Comparison of ENCODE assay signal across 21 cellular contexts in genomic region chr5:168471785-168472184, GRCh38. TPM values are rescaled to one million over a fixed set of nuclear protein-coding genes. Genes with fewer than 3 reads are reported as not detected.
DNase-seq lines count a peak whose midpoint lies in the region; ATAC-seq and TF ChIP-seq lines count a peak whose summit lies in the region.
"Had no signal": no experiment of that assay in that cellular context is flagged by ENCODE, and none has a peak within 500 bp of the region (broad histone marks: within the 10 kb centered on the region; RNA-seq: fewer than 3 reads in every experiment).

No MANE protein-coding gene starts in this region.

- intact Hi-C loops in colonic mucosa (cut with DNase I) = no loop called here

- H3K9me3 Mint-ChIP-seq in stimulated activated effector memory CD8-positive, alpha-beta T cell treated with anti-CD3 and anti-CD28 coated beads, Interleukin-12 subunit alpha, Interleukin-12 subunit beta, amount 100 ng/mL, for 72 hours = no peaks in the 10 kb centered on the region
- H3K9me3 Mint-ChIP-seq: activated CD4-positive, alpha-beta T cell treated with anti-CD3 and anti-CD28 coated beads, Interleukin-2, amount 10 ng/mL, durations not matched to agents 24 days and 14 days; CD8-positive, alpha-beta memory T cell; stimulated activated naive CD8-positive, alpha-beta T cell treated with anti-CD3 and anti-CD28 coated beads, Interleukin-15, Interleukin-2, amounts not matched to agents 100 ng/mL and 50 ng/mL, for 24 hours; type B pancreatic cell had no signal

- H3K4me3 Mint-ChIP-seq in stimulated activated effector memory CD8-positive, alpha-beta T cell treated with anti-CD3 and anti-CD28 coated beads, Interleukin-12 subunit alpha, Interleukin-12 subunit beta, amount 100 ng/mL, for 72 hours = no peak overlapping the region
- H3K4me3 Mint-ChIP-seq: activated CD4-positive, alpha-beta T cell treated with anti-CD3 and anti-CD28 coated beads, Interleukin-2, amount 10 ng/mL, durations not matched to agents 24 days and 14 days; CD8-positive, alpha-beta memory T cell; stimulated activated naive CD8-positive, alpha-beta T cell treated with anti-CD3 and anti-CD28 coated beads, Interleukin-15, Interleukin-2, amounts not matched to agents 100 ng/mL and 50 ng/mL, for 24 hours; type B pancreatic cell had no signal

- H3K36me3 Mint-ChIP-seq in stimulated activated effector memory CD8-positive, alpha-beta T cell treated with anti-CD3 and anti-CD28 coated beads, Interleukin-12 subunit alpha, Interleukin-12 subunit beta, amount 100 ng/mL, for 72 hours = no peaks in the 10 kb centered on the region
- H3K36me3 Mint-ChIP-seq: CD8-positive, alpha-beta memory T cell had no signal

- no peaks in the 10 kb centered on the region for H3K4me1 ChIP-seq in colonic mucosa
- H3K4me1 ChIP-seq: right atrium auricular region had no signal

- H3K27ac ChIP-seq in colonic mucosa = no peak overlapping the region
- H3K27ac ChIP-seq: coronary artery, right atrium auricular region had no signal

- DNase-seq in AG08395 (ENCODE audit: low spot score) (peak; percentile 62), HS-5 (ENCODE audit: low read depth) (peak; percentile 58), astrocyte of the hippocampus (ENCODE audit: low read depth, low spot score) (peak; percentile 37), iris pigment epithelial cell (ENCODE audit: low read depth) (peak; percentile 19), NCI-H146 (lab: John Stamatoyannopoulos, UW) (no peak), colonic mucosa (no peak)
- DNase-seq in stimulated activated effector memory CD8-positive, alpha-beta T cell treated with anti-CD3 and anti-CD28 coated beads, Interleukin-12 subunit alpha, Interleukin-12 subunit beta, amount 100 ng/mL, for 72 hours (ENCODE audit: low spot score in 2 of 2) = no peak
- DNase-seq: activated CD4-positive, alpha-beta T cell treated with anti-CD3 and anti-CD28 coated beads, Interleukin-2, amount 10 ng/mL, durations not matched to agents 24 days and 14 days; activated gamma-delta T cell treated with Interleukin-2 at 50 U/mL for 16 hours; CD8-positive, alpha-beta memory T cell; H7; left ventricle myocardium superior; NCI-H1436; NCI-H2171 treated with DMSO at 0.1 percent for 48 hours; NCI-H82; nucleus accumbens had no signal

- H3K9ac ChIP-seq in colonic mucosa (ENCODE audit: low read depth in 2 of 2, low read length in 2 of 2) = no peak overlapping the region

- no peak overlapping the region for H3K4me3 ChIP-seq in colonic mucosa
- H3K4me3 ChIP-seq: coronary artery, right atrium auricular region had no signal

- no peaks in the 10 kb centered on the region for H3K4me1 Mint-ChIP-seq in stimulated activated effector memory CD8-positive, alpha-beta T cell treated with anti-CD3 and anti-CD28 coated beads, Interleukin-12 subunit alpha, Interleukin-12 subunit beta, amount 100 ng/mL, for 72 hours
- H3K4me1 Mint-ChIP-seq: activated CD4-positive, alpha-beta T cell treated with anti-CD3 and anti-CD28 coated beads, Interleukin-2, amount 10 ng/mL, durations not matched to agents 24 days and 14 days; CD8-positive, alpha-beta memory T cell had no signal

- H3K9me3 ChIP-seq in colonic mucosa = no peaks in the 10 kb centered on the region
- H3K9me3 ChIP-seq: right atrium auricular region had no signal

- H3K36me3 ChIP-seq in colonic mucosa = no peaks in the 10 kb centered on the region
- H3K36me3 ChIP-seq: right atrium auricular region had no signal

- H3K27ac Mint-ChIP-seq in stimulated activated effector memory CD8-positive, alpha-beta T cell treated with anti-CD3 and anti-CD28 coated beads, Interleukin-12 subunit alpha, Interleukin-12 subunit beta, amount 100 ng/mL, for 72 hours = no peak overlapping the region
- H3K27ac Mint-ChIP-seq: activated CD4-positive, alpha-beta T cell treated with anti-CD3 and anti-CD28 coated beads, Interleukin-2, amount 10 ng/mL, durations not matched to agents 24 days and 14 days; stimulated activated naive CD8-positive, alpha-beta T cell treated with anti-CD3 and anti-CD28 coated beads, Interleukin-15, Interleukin-2, amounts not matched to agents 100 ng/mL and 50 ng/mL, for 24 hours had no signal

- ATAC-seq in HG02840 (IDR thresholded peaks at IDR 0.05; ENCODE audit: low FRiP score, unreplicated experiment) = no peak
- no peak for ATAC-seq in stimulated activated effector memory CD8-positive, alpha-beta T cell treated with anti-CD3 and anti-CD28 coated beads, Interleukin-12 subunit alpha, Interleukin-12 subunit beta, amount 100 ng/mL, for 72 hours

- no peak for TF ChIP-seq CTCF in colonic mucosa (IDR thresholded peaks at IDR 0.05)

- H3K27me3 ChIP-seq in colonic mucosa = no peaks in the 10 kb centered on the region
- H3K27me3 ChIP-seq: right atrium auricular region had no signal

RNA-seq across cellular contexts. Expression of gene RARS1, which starts 14.5 kb away (rescaled TPM):
- 10 to 100 TPM; 61.8 to 85.5 TPM for total RNA-seq in colonic mucosa

RNA-seq across cellular contexts. Expression of gene FBLL1, which starts 57.3 kb away (rescaled TPM):
- total RNA-seq in colonic mucosa = under 1 TPM in 1 of 2 donors, not detected in 1; 0.58 TPM
- total RNA-seq: activated CD4-positive, alpha-beta T cell treated with anti-CD3 and anti-CD28 coated beads, Interleukin-2, amount 10 ng/mL, durations not matched to agents 24 days and 14 days; CD8-positive, alpha-beta memory T cell; left ventricle myocardium superior had no signal

Comparison
In these comparisons a context has a peak if more than half of its experiments do, and no peak if none do; other contexts are left out.
1. DNase-seq: peak in AG08395 (single experiment), HS-5 (single experiment), astrocyte of the hippocampus (single experiment) and iris pigment epithelial cell (single experiment); none in NCI-H146 (single experiment), colonic mucosa (single experiment) and stimulated activated effector memory CD8-positive, alpha-beta T cell treated with anti-CD3 and anti-CD28 coated beads, Interleukin-12 subunit alpha, Interleukin-12 subunit beta, amount 100 ng/mL, for 72 hours (0 of 2).